In the genomic region with DNA sequence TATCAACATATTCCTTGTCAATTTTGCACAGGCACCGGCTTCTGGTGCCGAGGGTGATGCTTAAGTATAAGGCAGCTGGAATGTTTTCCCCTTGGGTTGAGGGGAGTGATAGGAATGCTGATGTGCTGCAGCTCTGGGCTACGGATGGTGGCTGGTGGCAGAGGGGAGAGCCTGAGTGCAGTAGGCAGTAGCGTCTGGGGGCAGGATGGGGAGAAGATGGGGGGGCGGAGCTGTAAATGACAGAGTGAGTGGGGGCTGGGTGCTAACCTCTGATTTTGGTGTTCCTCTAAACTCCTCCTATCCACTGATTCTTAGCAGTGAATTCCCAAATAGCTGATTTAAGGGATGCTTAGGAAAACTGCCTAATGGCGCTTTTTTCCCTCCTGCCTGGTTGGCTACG, we compare ENCODE assay signal across 1 cellular context.
TF ChIP-seq lines count a peak whose summit lies in the region.

No MANE protein-coding gene starts in this region.

TF ChIP-seq in WTC11, 78 proteins besides CTCF, POLR2A, EP300 and RAD21 (continued from another document):
- TF ChIP-seq, protein P1, sequence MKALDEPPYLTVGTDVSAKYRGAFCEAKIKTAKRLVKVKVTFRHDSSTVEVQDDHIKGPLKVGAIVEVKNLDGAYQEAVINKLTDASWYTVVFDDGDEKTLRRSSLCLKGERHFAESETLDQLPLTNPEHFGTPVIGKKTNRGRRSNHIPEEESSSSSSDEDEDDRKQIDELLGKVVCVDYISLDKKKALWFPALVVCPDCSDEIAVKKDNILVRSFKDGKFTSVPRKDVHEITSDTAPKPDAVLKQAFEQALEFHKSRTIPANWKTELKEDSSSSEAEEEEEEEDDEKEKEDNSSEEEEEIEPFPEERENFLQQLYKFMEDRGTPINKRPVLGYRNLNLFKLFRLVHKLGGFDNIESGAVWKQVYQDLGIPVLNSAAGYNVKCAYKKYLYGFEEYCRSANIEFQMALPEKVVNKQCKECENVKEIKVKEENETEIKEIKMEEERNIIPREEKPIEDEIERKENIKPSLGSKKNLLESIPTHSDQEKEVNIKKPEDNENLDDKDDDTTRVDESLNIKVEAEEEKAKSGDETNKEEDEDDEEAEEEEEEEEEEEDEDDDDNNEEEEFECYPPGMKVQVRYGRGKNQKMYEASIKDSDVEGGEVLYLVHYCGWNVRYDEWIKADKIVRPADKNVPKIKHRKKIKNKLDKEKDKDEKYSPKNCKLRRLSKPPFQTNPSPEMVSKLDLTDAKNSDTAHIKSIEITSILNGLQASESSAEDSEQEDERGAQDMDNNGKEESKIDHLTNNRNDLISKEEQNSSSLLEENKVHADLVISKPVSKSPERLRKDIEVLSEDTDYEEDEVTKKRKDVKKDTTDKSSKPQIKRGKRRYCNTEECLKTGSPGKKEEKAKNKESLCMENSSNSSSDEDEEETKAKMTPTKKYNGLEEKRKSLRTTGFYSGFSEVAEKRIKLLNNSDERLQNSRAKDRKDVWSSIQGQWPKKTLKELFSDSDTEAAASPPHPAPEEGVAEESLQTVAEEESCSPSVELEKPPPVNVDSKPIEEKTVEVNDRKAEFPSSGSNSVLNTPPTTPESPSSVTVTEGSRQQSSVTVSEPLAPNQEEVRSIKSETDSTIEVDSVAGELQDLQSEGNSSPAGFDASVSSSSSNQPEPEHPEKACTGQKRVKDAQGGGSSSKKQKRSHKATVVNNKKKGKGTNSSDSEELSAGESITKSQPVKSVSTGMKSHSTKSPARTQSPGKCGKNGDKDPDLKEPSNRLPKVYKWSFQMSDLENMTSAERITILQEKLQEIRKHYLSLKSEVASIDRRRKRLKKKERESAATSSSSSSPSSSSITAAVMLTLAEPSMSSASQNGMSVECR (CRISPR knock-in tag; IDR thresholded peaks at IDR 0.05; ENCODE audit: borderline replicate concordance), result no peak
- no peak for TF ChIP-seq SOX15 (CRISPR knock-in tag; IDR thresholded peaks at IDR 0.05)
- TF ChIP-seq, protein P2, sequence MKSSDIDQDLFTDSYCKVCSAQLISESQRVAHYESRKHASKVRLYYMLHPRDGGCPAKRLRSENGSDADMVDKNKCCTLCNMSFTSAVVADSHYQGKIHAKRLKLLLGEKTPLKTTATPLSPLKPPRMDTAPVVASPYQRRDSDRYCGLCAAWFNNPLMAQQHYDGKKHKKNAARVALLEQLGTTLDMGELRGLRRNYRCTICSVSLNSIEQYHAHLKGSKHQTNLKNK (CRISPR knock-in tag; IDR thresholded peaks at IDR 0.05), result no peak
- TF ChIP-seq, protein P3, sequence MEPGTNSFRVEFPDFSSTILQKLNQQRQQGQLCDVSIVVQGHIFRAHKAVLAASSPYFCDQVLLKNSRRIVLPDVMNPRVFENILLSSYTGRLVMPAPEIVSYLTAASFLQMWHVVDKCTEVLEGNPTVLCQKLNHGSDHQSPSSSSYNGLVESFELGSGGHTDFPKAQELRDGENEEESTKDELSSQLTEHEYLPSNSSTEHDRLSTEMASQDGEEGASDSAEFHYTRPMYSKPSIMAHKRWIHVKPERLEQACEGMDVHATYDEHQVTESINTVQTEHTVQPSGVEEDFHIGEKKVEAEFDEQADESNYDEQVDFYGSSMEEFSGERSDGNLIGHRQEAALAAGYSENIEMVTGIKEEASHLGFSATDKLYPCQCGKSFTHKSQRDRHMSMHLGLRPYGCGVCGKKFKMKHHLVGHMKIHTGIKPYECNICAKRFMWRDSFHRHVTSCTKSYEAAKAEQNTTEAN (CRISPR knock-in tag; IDR thresholded peaks at IDR 0.05), result no peak
TF ChIP-seq in WTC11: peak in this region for 0.
